In genomic region chr5:103315455-103315854, GRCh38 we compare ENCODE assay signal across 17 cellular contexts. TPM values are rescaled to one million over a fixed set of nuclear protein-coding genes. Genes with fewer than 3 reads are reported as not detected.
A peak's percentile ranks its signal among the peaks of the same experiment; 100 is the strongest.
DNase-seq lines count a peak whose midpoint lies in the region; ATAC-seq and TF ChIP-seq lines count a peak whose summit lies in the region.
"Had no signal": no experiment of that assay in that cellular context is flagged by ENCODE, and none has a peak within 500 bp of the region (broad histone marks: within the 10 kb centered on the region; RNA-seq: fewer than 3 reads in every experiment).

No MANE protein-coding gene starts in this region.

- DNase-seq in T1000 (lab: John Stamatoyannopoulos, UW) (no peak), body of pancreas (no peak), NCI-H345 treated with DMSO at 0.1 percent for 48 hours (lab: John Stamatoyannopoulos, UW; ENCODE audit: unreplicated experiment) (no peak)
- DNase-seq in activated CD4-positive, alpha-beta T cell treated with anti-CD3 and anti-CD28 coated beads for 1 hour, result no peak
- DNase-seq: 8988T; Calu3; CD4-positive, alpha-beta memory T cell; DMS79 treated with DMSO at 0.1 percent for 48 hours; GF-D8; HCEC 1CT; IMR-90 had no signal

- no peak overlapping the region for H3K4me3 ChIP-seq in body of pancreas
- H3K4me3 ChIP-seq: BLaER1, GM23338, K562 had no signal

- WGBS in body of pancreas, 2 donors, result 83 to 84% methylated on average over 3 of the region's 3 CpGs

- no peaks in the 10 kb centered on the region for H3K27me3 ChIP-seq in body of pancreas
- H3K27me3 ChIP-seq: BLaER1 had no signal

- H3K27ac ChIP-seq in body of pancreas, result no peak overlapping the region
- H3K27ac ChIP-seq: BLaER1 had no signal

- peak; percentile 91 for ATAC-seq in GM18867 (IDR thresholded peaks at IDR 0.05; ENCODE audit: unreplicated experiment)
- ATAC-seq in GM21717 (IDR thresholded peaks at IDR 0.05; ENCODE audit: unreplicated experiment), result peak; percentile 52
- peak; percentile 66 for ATAC-seq in HG03025 (IDR thresholded peaks at IDR 0.05; ENCODE audit: low FRiP score, unreplicated experiment)
- no peak for ATAC-seq in body of pancreas
- ATAC-seq: GM23338, K562 had no signal

- no peaks in the 10 kb centered on the region for H3K36me3 ChIP-seq in body of pancreas (replicated peaks in 1 of 2; ENCODE audit: insufficient read depth in 1 of 2, low read depth in 2 of 2)
- H3K36me3 ChIP-seq: BLaER1 had no signal

- TF ChIP-seq POLR2A in body of pancreas (IDR thresholded peaks at IDR 0.05), result no peak

- no peak for TF ChIP-seq CTCF in body of pancreas (IDR thresholded peaks at IDR 0.05)

- H3K9me3 ChIP-seq in body of pancreas, result no peaks in the 10 kb centered on the region
- H3K9me3 ChIP-seq: BLaER1 had no signal

- intact Hi-C loops in body of pancreas (cut with DNase I), result no loop called here

- H3K4me1 ChIP-seq in body of pancreas, result no peaks in the 10 kb centered on the region
- H3K4me1 ChIP-seq: BLaER1 had no signal

RNA-seq across cellular contexts. Expression of gene MACIR, which starts 56.9 kb away (rescaled TPM):
- total RNA-seq in body of pancreas, result 1 to 10 TPM; 6.2 to 6.3 TPM
